In genomic region chr21:35996217-35996616, GRCh38 we compare ENCODE assay signal across 24 cellular contexts.
DNase-seq lines count a peak whose midpoint lies in the region; ATAC-seq and TF ChIP-seq lines count a peak whose summit lies in the region.
"Had no signal": no experiment of that assay in that cellular context is flagged by ENCODE, and none has a peak within 500 bp of the region (broad histone marks: within the 10 kb centered on the region; RNA-seq: fewer than 3 reads in every experiment).

No MANE protein-coding gene starts in this region.

- no peaks in the 10 kb centered on the region for H3K36me3 ChIP-seq in Loucy (ENCODE audit: insufficient read depth, low read length)
- H3K36me3 ChIP-seq: BE2C; BLaER1 treated with 17β-estradiol and CSF1 and Interleukin-3, amounts not matched to agents 10 nM and 100 nM had no signal

- peak overlapping the region; percentile 31 for H3K4me2 ChIP-seq in Loucy (ENCODE audit: low read depth, low read length, poor library complexity, severe bottlenecking)
- H3K4me2 ChIP-seq: A549, GM23338 had no signal

- H3K9ac ChIP-seq in Loucy (ENCODE audit: low read depth, low read length, poor library complexity, severe bottlenecking): no peak overlapping the region
- H3K9ac ChIP-seq: BLaER1 treated with 17β-estradiol and CSF1 and Interleukin-3, amounts not matched to agents 10 nM and 100 nM had no signal

- no peaks in the 10 kb centered on the region for H3K9me3 ChIP-seq in Loucy (ENCODE audit: insufficient read depth, low read depth, low read length)
- H3K9me3 ChIP-seq: A549, BE2C had no signal

- in situ Hi-C loops in GM13976 (cut with MboI; ENCODE audit: low sequenced_read_pairs, unreplicated experiment): no loop called here

- TF ChIP-seq CTCF in Loucy (conservative IDR thresholded peaks at IDR 0.05; ENCODE audit: low read length) (no peak), GM13976 (IDR thresholded peaks at IDR 0.05; ENCODE audit: borderline replicate concordance, control extremely low read depth, extremely low read depth, insufficient read depth, missing control alignments) (no peak)

- H3K4me3 ChIP-seq in Loucy (ENCODE audit: low read length, poor library complexity, severe bottlenecking): no peak overlapping the region
- H3K4me3 ChIP-seq: A549; BLaER1 treated with 17β-estradiol and CSF1 and Interleukin-3, amounts not matched to agents 10 nM and 100 nM; GM12878; GM23338 had no signal

- no peak overlapping the region for H3K27ac Mint-ChIP-seq in activated CD4-positive, alpha-beta T cell treated with anti-CD3 and anti-CD28 coated beads for 36 hours
- no peak overlapping the region for H3K27ac Mint-ChIP-seq in activated naive CD4-positive, alpha-beta T cell treated with anti-CD3 and anti-CD28 coated beads, Interleukin-2, amount 50 U/mL, for 72 hours
- H3K27ac Mint-ChIP-seq in stimulated activated naive CD8-positive, alpha-beta T cell treated with anti-CD3 and anti-CD28 coated beads, Interleukin-15, Interleukin-2, amounts not matched to agents 100 ng/mL and 50 ng/mL, for 24 hours: peak overlapping the region; percentile 34
- H3K27ac Mint-ChIP-seq: CD14-positive monocyte; CD4-positive, alpha-beta T cell; CD8-positive, alpha-beta memory T cell; GM23338; H9 had no signal

- peaks cover 10% of the 10 kb centered on the region for H3K4me1 ChIP-seq in Loucy (ENCODE audit: insufficient read depth, low read length, poor library complexity, severe bottlenecking)
- H3K4me1 ChIP-seq: A549, BE2C had no signal

- peak; percentile 39 for ATAC-seq in activated CD4-positive, alpha-beta T cell treated with anti-CD3 and anti-CD28 coated beads for 36 hours
- ATAC-seq in activated naive CD4-positive, alpha-beta T cell treated with anti-CD3 and anti-CD28 coated beads, Interleukin-2, amount 50 U/mL, for 72 hours: peak; percentile 50 to 71
- ATAC-seq: A549, GM12878, GM23338, HCT116 had no signal

- DNase-seq in activated CD4-positive, alpha-beta T cell treated with anti-CD3 and anti-CD28 coated beads for 36 hours: no peak
- no peak for DNase-seq in activated CD4-positive, alpha-beta T cell treated with anti-CD3 and anti-CD28 coated beads, Interleukin-2, amount 50 U/mL, for 4 hours
- no peak for DNase-seq in activated naive CD4-positive, alpha-beta T cell treated with anti-CD3 and anti-CD28 coated beads, Interleukin-2, amount 50 U/mL, for 72 hours (ENCODE audit: low spot score in 2 of 2)
- no peak for DNase-seq in activated naive CD4-positive, alpha-beta T cell treated with anti-CD3 and anti-CD28 coated beads, Interleukin-2, amount 50 U/mL, for 16 hours
- DNase-seq in GM13976 (ENCODE audit: low spot score): no peak
- DNase-seq in activated CD4-positive, CD25-positive, alpha-beta regulatory T cell (lab: John Stamatoyannopoulos, UW): no peak
- DNase-seq: 8988T; ACHN; AML-193; BE2C; CD4-positive, alpha-beta T cell; CD8-positive, alpha-beta memory T cell; DMS 273 treated with DMSO at 0.1 percent for 48 hours; EL; GDM1; H9 had no signal

- no peaks in the 10 kb centered on the region for H3K9me3 Mint-ChIP-seq in activated CD4-positive, alpha-beta T cell treated with anti-CD3 and anti-CD28 coated beads for 36 hours (ENCODE audit: low read depth)
- no peaks in the 10 kb centered on the region for H3K9me3 Mint-ChIP-seq in activated naive CD4-positive, alpha-beta T cell treated with anti-CD3 and anti-CD28 coated beads, Interleukin-2, amount 50 U/mL, for 72 hours
- H3K9me3 Mint-ChIP-seq in stimulated activated naive CD8-positive, alpha-beta T cell treated with anti-CD3 and anti-CD28 coated beads, Interleukin-15, Interleukin-2, amounts not matched to agents 100 ng/mL and 50 ng/mL, for 24 hours: no peaks in the 10 kb centered on the region
- H3K9me3 Mint-ChIP-seq: CD4-positive, alpha-beta T cell; CD8-positive, alpha-beta memory T cell; GM23338; H9 had no signal

- intact Hi-C loops in activated CD4-positive, alpha-beta T cell treated with anti-CD3 and anti-CD28 coated beads for 36 hours (cut with DNase I, micrococcal nuclease): no loop called here

- H3K4me1 Mint-ChIP-seq in activated CD4-positive, alpha-beta T cell treated with anti-CD3 and anti-CD28 coated beads for 36 hours: peaks cover 15% of the 10 kb centered on the region
- H3K4me1 Mint-ChIP-seq in stimulated activated naive CD8-positive, alpha-beta T cell treated with anti-CD3 and anti-CD28 coated beads, Interleukin-15, Interleukin-2, amounts not matched to agents 100 ng/mL and 50 ng/mL, for 24 hours (ENCODE audit: low read depth): peaks cover 21% of the 10 kb centered on the region
- H3K4me1 Mint-ChIP-seq: CD14-positive monocyte, GM23338 had no signal

- CTCF ChIA-PET in activated CD4-positive, alpha-beta T cell treated with anti-CD3 and anti-CD28 coated beads for 36 hours (lab: Charles Lee): interaction anchor here (0.6 to 1.2 kb wide), 3 partner anchors 14 to 93 kb away, joined by 3 read pairs; no protein-coding TSS in a partner anchor

- H3K27me3 ChIP-seq in Loucy (ENCODE audit: insufficient read depth, low read length, poor library complexity, severe bottlenecking): peaks cover 21% of the 10 kb centered on the region

- no peaks in the 10 kb centered on the region for H3K79me2 ChIP-seq in Loucy (ENCODE audit: insufficient read depth, low read length)

- no peaks in the 10 kb centered on the region for H3K36me3 Mint-ChIP-seq in activated CD4-positive, alpha-beta T cell treated with anti-CD3 and anti-CD28 coated beads for 36 hours (ENCODE audit: low read depth)
- no peaks in the 10 kb centered on the region for H3K36me3 Mint-ChIP-seq in activated naive CD4-positive, alpha-beta T cell treated with anti-CD3 and anti-CD28 coated beads, Interleukin-2, amount 50 U/mL, for 72 hours
- H3K36me3 Mint-ChIP-seq in stimulated activated naive CD8-positive, alpha-beta T cell treated with anti-CD3 and anti-CD28 coated beads, Interleukin-15, Interleukin-2, amounts not matched to agents 100 ng/mL and 50 ng/mL, for 24 hours (ENCODE audit: low read depth): no peaks in the 10 kb centered on the region
- H3K36me3 Mint-ChIP-seq: CD14-positive monocyte; CD8-positive, alpha-beta memory T cell had no signal

- peaks cover 28% of the 10 kb centered on the region for H3K27me3 Mint-ChIP-seq in activated CD4-positive, alpha-beta T cell treated with anti-CD3 and anti-CD28 coated beads for 36 hours
- H3K27me3 Mint-ChIP-seq in stimulated activated naive CD8-positive, alpha-beta T cell treated with anti-CD3 and anti-CD28 coated beads, Interleukin-15, Interleukin-2, amounts not matched to agents 100 ng/mL and 50 ng/mL, for 24 hours: peaks cover 34% of the 10 kb centered on the region

- H3K9me2 ChIP-seq in Loucy (replicated peaks; ENCODE audit: low read depth, low read length): no peaks in the 10 kb centered on the region

- no peaks in the 10 kb centered on the region for H4K20me1 ChIP-seq in Loucy (ENCODE audit: insufficient read depth, low read length, poor library complexity, severe bottlenecking)
- H4K20me1 ChIP-seq: BLaER1 treated with 17β-estradiol and CSF1 and Interleukin-3, amounts not matched to agents 10 nM and 100 nM had no signal

- H3F3A ChIP-seq in Loucy (ENCODE audit: low read depth): no peaks in the 10 kb centered on the region

- no peak overlapping the region for H2AFZ ChIP-seq in Loucy (ENCODE audit: low read length)
- H2AFZ ChIP-seq: GM23338 had no signal

- POLR2A ChIA-PET in activated CD4-positive, alpha-beta T cell treated with anti-CD3 and anti-CD28 coated beads for 36 hours (lab: Charles Lee): no interaction called here

- no peak overlapping the region for H3K4me3 Mint-ChIP-seq in activated CD4-positive, alpha-beta T cell treated with anti-CD3 and anti-CD28 coated beads for 36 hours
- H3K4me3 Mint-ChIP-seq in stimulated activated naive CD8-positive, alpha-beta T cell treated with anti-CD3 and anti-CD28 coated beads, Interleukin-15, Interleukin-2, amounts not matched to agents 100 ng/mL and 50 ng/mL, for 24 hours: no peak overlapping the region
- H3K4me3 Mint-ChIP-seq: CD14-positive monocyte; CD4-positive, alpha-beta T cell; CD8-positive, alpha-beta memory T cell; GM23338; H9 had no signal
